11 cellular contexts compared by ENCODE assay signal in the genomic region with DNA sequence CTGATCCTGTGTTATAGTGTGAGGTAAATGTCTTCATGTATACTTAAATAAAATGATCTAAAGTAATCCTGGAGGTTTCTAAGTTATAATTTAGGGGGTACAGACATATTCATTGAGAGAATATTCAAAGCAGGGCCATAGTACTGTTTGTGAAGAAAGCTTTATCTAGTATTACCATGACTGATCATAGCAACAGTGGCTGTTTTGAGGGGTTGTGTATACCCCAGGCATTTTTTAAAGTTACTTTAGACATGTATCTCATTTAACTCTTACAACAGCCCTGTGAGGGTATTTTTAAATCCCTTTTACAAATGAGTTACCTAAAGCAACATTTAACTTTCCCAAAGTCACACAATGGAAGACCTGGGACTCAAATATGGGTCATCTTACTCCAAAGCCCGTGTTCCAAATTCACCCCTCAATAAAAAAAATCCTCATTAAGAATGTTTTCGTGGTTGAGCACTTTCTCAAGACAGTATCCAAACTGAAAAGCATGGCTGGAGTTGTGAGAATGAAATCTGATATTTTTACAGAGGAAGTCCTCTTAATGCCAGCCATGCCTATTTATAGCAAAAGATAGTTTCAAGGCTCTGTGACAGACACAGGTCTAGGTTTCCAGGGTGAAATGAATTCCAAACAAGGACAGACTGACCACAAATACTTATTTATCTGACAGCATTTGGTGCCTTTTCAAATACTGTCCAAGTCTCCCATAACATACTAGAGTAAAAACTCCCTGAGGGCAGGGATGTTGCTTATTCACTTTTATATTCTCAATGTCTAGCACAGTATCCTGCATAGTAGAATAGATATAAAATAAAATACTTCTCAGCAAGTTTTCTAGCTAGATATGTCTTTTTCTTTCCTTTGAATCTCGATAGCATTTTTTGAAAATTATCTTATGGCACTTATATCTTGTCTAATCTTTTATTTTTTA. TPM values are rescaled to one million over a fixed set of nuclear protein-coding genes. Genes with fewer than 3 reads are reported as not detected.
A peak's percentile ranks its signal among the peaks of the same experiment; 100 is the strongest.
DNase-seq lines count a peak whose midpoint lies in the region; ATAC-seq, FAIRE-seq and TF ChIP-seq lines count a peak whose summit lies in the region.
"Had no signal": no experiment of that assay in that cellular context is flagged by ENCODE, and none has a peak within 500 bp of the region (broad histone marks: within the 10 kb centered on the region; RNA-seq: fewer than 3 reads in every experiment).

No MANE protein-coding gene starts in this region.

- ATAC-seq in pancreas (no peak), mucosa of descending colon (no peak)
- no peak for ATAC-seq in stimulated activated naive B cell treated with anti-CD40 and anti-IgM and Interleukin-4, amounts not matched to agents 10 μg/mL and 1 μg/mL and 100 μg/mL, for 72 hours (replicated peaks)

- H3K9me3 Mint-ChIP-seq in stimulated activated naive B cell treated with anti-CD40 and anti-IgM and Interleukin-4, amounts not matched to agents 10 μg/mL and 1 μg/mL and 100 μg/mL, for 72 hours, result no peaks in the 10 kb centered on the region

- peaks cover 12 to 20% of the 10 kb centered on the region in 2 donors for H3K4me1 Mint-ChIP-seq in stimulated activated naive B cell treated with anti-CD40 and anti-IgM and Interleukin-4, amounts not matched to agents 10 μg/mL and 1 μg/mL and 100 μg/mL, for 72 hours

- intact Hi-C loops in pancreas (cut with DNase I) (no loop called here), mucosa of descending colon (cut with DNase I, micrococcal nuclease) (no loop called here)

- peaks cover 4% of the 10 kb centered on the region in 2 donors for H3K36me3 Mint-ChIP-seq in stimulated activated naive B cell treated with anti-CD40 and anti-IgM and Interleukin-4, amounts not matched to agents 10 μg/mL and 1 μg/mL and 100 μg/mL, for 72 hours

- H3K27ac ChIP-seq in cingulate gyrus (ENCODE audit: low read depth, low read length), result peak overlapping the region; percentile 7
- no peak overlapping the region for H3K27ac ChIP-seq in pancreas

- H3K4me3 Mint-ChIP-seq in stimulated activated naive B cell treated with anti-CD40 and anti-IgM and Interleukin-4, amounts not matched to agents 10 μg/mL and 1 μg/mL and 100 μg/mL, for 72 hours, result no peak overlapping the region

- H3K36me3 ChIP-seq in pancreas (no peaks in the 10 kb centered on the region), mucosa of descending colon (ENCODE audit: low read depth) (no peaks in the 10 kb centered on the region)
- H3K36me3 ChIP-seq: HAP-1 had no signal

- H3K27me3 ChIP-seq in pancreas, result no peaks in the 10 kb centered on the region
- H3K27me3 ChIP-seq: dorsolateral prefrontal cortex had no signal

- TF ChIP-seq CTCF in pancreas (IDR thresholded peaks at IDR 0.05) (no peak), mucosa of descending colon (IDR thresholded peaks at IDR 0.05) (no peak)

- peak; percentile 39 for FAIRE-seq in pancreas (lab: Jason Lieb, UNC)
- no peak for FAIRE-seq in HTR-8/SVneo (lab: Jason Lieb, UNC)

- H3K9me3 ChIP-seq in pancreas, result no peaks in the 10 kb centered on the region
- no peaks in the 10 kb centered on the region for H3K9me3 ChIP-seq in mucosa of descending colon
- H3K9me3 ChIP-seq: HAP-1 had no signal

- H3K4me1 ChIP-seq in pancreas, result peaks cover 0 to 10% (median 0%) of the 10 kb centered on the region in 3 donors
- peaks cover 37% of the 10 kb centered on the region for H3K4me1 ChIP-seq in mucosa of descending colon (ENCODE audit: low read depth)

- H3K4me3 ChIP-seq in pancreas (no peak overlapping the region), mucosa of descending colon (no peak overlapping the region)
- H3K4me3 ChIP-seq: dorsolateral prefrontal cortex, HAP-1 had no signal

- H3K27ac Mint-ChIP-seq in stimulated activated naive B cell treated with anti-CD40 and anti-IgM and Interleukin-4, amounts not matched to agents 10 μg/mL and 1 μg/mL and 100 μg/mL, for 72 hours, result no peak overlapping the region

- peak; percentile 90 for DNase-seq in EH (ENCODE audit: low read depth)
- peak; percentile 67 to 76 for DNase-seq in Kasumi-1 (lab: John Stamatoyannopoulos, UW)
- DNase-seq in pancreas, result no peak
- DNase-seq in islet precursor cell, result no peak
- no peak for DNase-seq in HTR-8/SVneo (ENCODE audit: insufficient read length, low spot score)
- DNase-seq in stimulated activated naive B cell treated with anti-CD40 and anti-IgM and Interleukin-4, amounts not matched to agents 10 μg/mL and 1 μg/mL and 100 μg/mL, for 72 hours, result no peak
- DNase-seq in mucosa of descending colon, result no peak
- DNase-seq: dorsolateral prefrontal cortex, NCI-H1105 treated with DMSO at 0.1 percent for 48 hours had no signal

- no peaks in the 10 kb centered on the region for H3K27me3 Mint-ChIP-seq in stimulated activated naive B cell treated with anti-CD40 and anti-IgM and Interleukin-4, amounts not matched to agents 10 μg/mL and 1 μg/mL and 100 μg/mL, for 72 hours

- WGBS in pancreas, 2 donors, result 83 to 87% methylated on average over 3 of the region's 3 CpGs

RNA-seq across cellular contexts. Expression of a gene that starts 10.4 kb away (rescaled TPM):
- total RNA-seq in pancreas, result 10 to 100 TPM; 13.9 to 65.1 (median 33.9) TPM
- polyA plus RNA-seq in pancreas, result 10 to 100 TPM; 25.4 to 30.9 TPM
- 100 to 1,000 TPM in 2 of 3 donors, 10 to 100 TPM in 1; 79.7 to 335 (median 199) TPM for total RNA-seq in mucosa of descending colon

Comparison
In these comparisons a context has a peak if more than half of its experiments do, and no peak if none do; other contexts are left out.
1. DNase-seq: peak in EH (single experiment) and Kasumi-1 (2 of 2); none in pancreas (0 of 6), islet precursor cell (single experiment), HTR-8/SVneo (single experiment), stimulated activated naive B cell treated with anti-CD40 and anti-IgM and Interleukin-4, amounts not matched to agents 10 μg/mL and 1 μg/mL and 100 μg/mL, for 72 hours (single experiment) and mucosa of descending colon (0 of 3).